8 cellular contexts compared by ENCODE assay signal in the genomic region with DNA sequence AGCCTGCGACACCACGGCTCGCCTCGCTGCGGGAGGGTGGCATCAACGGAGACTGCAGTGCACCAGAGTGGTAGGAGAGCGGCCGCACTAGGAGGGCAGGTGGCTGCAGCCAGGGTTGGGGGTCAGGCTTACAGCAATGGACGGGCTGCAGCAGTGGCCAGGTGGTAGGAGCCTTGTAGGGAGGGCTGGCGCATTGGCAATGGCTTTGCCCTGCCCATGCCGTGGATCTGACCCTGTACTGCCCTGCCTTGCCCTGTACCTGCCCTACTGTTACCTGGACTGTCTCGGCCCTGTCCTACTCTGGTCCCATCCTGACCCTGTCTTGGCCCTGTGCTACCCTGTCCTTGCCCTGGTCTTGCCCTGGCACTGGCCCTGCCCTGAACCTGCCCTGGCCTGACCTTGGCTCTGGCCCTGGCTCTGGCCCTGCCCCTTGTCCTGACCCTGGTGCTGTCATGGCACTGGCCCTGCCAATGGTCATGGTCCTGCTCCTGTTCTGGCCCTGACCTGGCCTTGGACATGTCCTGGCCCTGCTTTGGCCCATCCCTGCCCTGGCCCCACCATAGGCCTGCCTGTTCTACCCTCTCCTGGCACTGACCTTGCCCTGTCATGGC.
A peak's percentile ranks its signal among the peaks of the same experiment; 100 is the strongest.
DNase-seq lines count a peak whose midpoint lies in the region; ATAC-seq and TF ChIP-seq lines count a peak whose summit lies in the region.
"Not testable (repeated sequence)": the region's sequence is repeated elsewhere in the genome, so short reads cannot be mapped to it uniquely, and the experiment has no call there.

No MANE protein-coding gene starts in this region.

- intact Hi-C loops in Right ventricle myocardium superior (cut with DNase I); lower lobe of right lung (cut with DNase I); sigmoid colon (cut with DNase I); upper lobe of right lung (cut with DNase I): not testable (repeated sequence)

- H3K36me3 ChIP-seq in Peyer's patch, lower lobe of right lung, sigmoid colon, upper lobe of right lung: not testable (repeated sequence)

- peak; percentile 1 for DNase-seq in AG20443 (ENCODE audit: low spot score)
- peak in 2 of 3 donors; percentile 11 to 45 for DNase-seq in Peyer's patch
- DNase-seq in activated CD8-positive, alpha-beta memory T cell treated with anti-CD3 and anti-CD28 coated beads, Interleukin-2, amount 50 U/mL, for 48 hours, result peak; percentile 52
- DNase-seq in Right ventricle myocardium superior, result peak; percentile 54
- peak; percentile 0 for DNase-seq in iPS-NIHi7 (ENCODE audit: extremely low spot score)
- DNase-seq in lower lobe of right lung, result peak; percentile 57
- peak; percentile 61 for DNase-seq in sigmoid colon
- peak; percentile 73 for DNase-seq in upper lobe of right lung

- H3K27ac ChIP-seq in Peyer's patch, lower lobe of right lung, sigmoid colon, upper lobe of right lung: not testable (repeated sequence)

- H3K4me1 ChIP-seq in Peyer's patch, lower lobe of right lung, sigmoid colon, upper lobe of right lung: not testable (repeated sequence)

- not testable (repeated sequence) for ATAC-seq in Right ventricle myocardium superior (ENCODE audit: poor library complexity); lower lobe of right lung; upper lobe of right lung

- H3K4me3 ChIP-seq in Peyer's patch, lower lobe of right lung, sigmoid colon, upper lobe of right lung: not testable (repeated sequence)

- TF ChIP-seq CTCF in Peyer's patch (IDR thresholded peaks at IDR 0.05); lower lobe of right lung (IDR thresholded peaks at IDR 0.05); sigmoid colon (IDR thresholded peaks at IDR 0.05); upper lobe of right lung (IDR thresholded peaks at IDR 0.05): not testable (repeated sequence)

- H3K9me3 ChIP-seq in Peyer's patch, lower lobe of right lung, sigmoid colon, upper lobe of right lung: not testable (repeated sequence)

- TF ChIP-seq POLR2A in Peyer's patch (IDR thresholded peaks at IDR 0.05); sigmoid colon (IDR thresholded peaks at IDR 0.05): not testable (repeated sequence)

- WGBS in sigmoid colon, 2 donors, result 89 to 91% methylated on average over 12 of the region's 12 CpGs

- not testable (repeated sequence) for H3K27me3 ChIP-seq in Peyer's patch; lower lobe of right lung (ENCODE audit: low read depth); sigmoid colon; upper lobe of right lung

- TF ChIP-seq EP300 in sigmoid colon (IDR thresholded peaks at IDR 0.05), result not testable (repeated sequence)

Comparison
In these comparisons a context has a peak if more than half of its experiments do, and no peak if none do; other contexts are left out.
1. DNase-seq: peak in every context shown above with its lines; median percentile 73 in upper lobe of right lung; 61 in sigmoid colon; 57 in lower lobe of right lung; 54 in Right ventricle myocardium superior; 52 in activated CD8-positive, alpha-beta memory T cell treated with anti-CD3 and anti-CD28 coated beads, Interleukin-2, amount 50 U/mL, for 48 hours; 28 in Peyer's patch; 1 in AG20443; 0 in iPS-NIHi7.